ENCODE assay signal across 30 cellular contexts in genomic region chr1:39649786-39650185, GRCh38. TPM values are rescaled to one million over a fixed set of nuclear protein-coding genes. Genes with fewer than 3 reads are reported as not detected.
"Had no signal": no experiment of that assay in that cellular context is flagged by ENCODE, and none has a peak within 500 bp of the region (broad histone marks: within the 10 kb centered on the region; RNA-seq: fewer than 3 reads in every experiment).

No MANE protein-coding gene starts in this region.

- H3K36me3 Mint-ChIP-seq: naive thymus-derived CD8-positive, alpha-beta T cell; natural killer cell treated with Interleukin-12 subunit alpha and Interleukin-12 subunit beta and Interleukin-15 and Interleukin-18, amount 100 ng/mL, for 72 hours; neural progenitor cell; stimulated activated effector memory CD8-positive, alpha-beta T cell treated with anti-CD3 and anti-CD28 coated beads, Interleukin-12 subunit alpha, Interleukin-12 subunit beta, amount 100 ng/mL, for 72 hours had no signal

- H3K27ac Mint-ChIP-seq: naive thymus-derived CD8-positive, alpha-beta T cell; natural killer cell treated with Interleukin-12 subunit alpha and Interleukin-12 subunit beta and Interleukin-15 and Interleukin-18, amount 100 ng/mL, for 72 hours; neural progenitor cell; progenitor cell of endocrine pancreas; stimulated activated effector memory CD8-positive, alpha-beta T cell treated with anti-CD3 and anti-CD28 coated beads, Interleukin-12 subunit alpha, Interleukin-12 subunit beta, amount 100 ng/mL, for 72 hours; stimulated activated naive B cell treated with anti-CD40 and anti-IgM and Interleukin-4, amounts not matched to agents 10 μg/mL and 1 μg/mL and 100 μg/mL, for 72 hours; stimulated activated naive CD8-positive, alpha-beta T cell treated with anti-CD3 and anti-CD28 coated beads, Interleukin-15, Interleukin-2, amounts not matched to agents 100 ng/mL and 50 ng/mL, for 24 hours had no signal

- H3K27ac ChIP-seq: neural progenitor cell, ovary, parathyroid adenoma, psoas muscle, right lobe of liver, sigmoid colon, stomach, thoracic aorta, thyroid gland, upper lobe of left lung had no signal

- FAIRE-seq: small intestine, urothelium cell line had no signal

- DNase-seq: naive thymus-derived CD8-positive, alpha-beta T cell; occipital lobe; ovary; psoas muscle; right lobe of liver; sigmoid colon; small intestine; stimulated activated CD4-positive, alpha-beta T cell treated with anti-CD3 and anti-CD28 coated beads, Interleukin-15, amount 100 ng/mL, for 24 hours; stimulated activated CD4-positive, alpha-beta T cell treated with anti-CD3 and anti-CD28 coated beads, Interleukin-2, amount 100 ng/mL, for 24 hours; stimulated activated CD4-positive, alpha-beta T cell treated with anti-CD3 and anti-CD28 coated beads, Interleukin-2, amount 100 ng/mL, for 48 hours; stimulated activated CD4-positive, alpha-beta T cell treated with anti-CD3 and anti-CD28 coated beads, Interleukin-4, amount 100 ng/mL, for 24 hours; stimulated activated naive B cell treated with anti-CD40 and anti-IgM and Interleukin-4, amounts not matched to agents 10 μg/mL and 1 μg/mL and 100 μg/mL, for 72 hours; stimulated activated naive CD4-positive, alpha-beta T cell treated with Interleukin-2 at 50 U/mL for 16 hours; stomach; thyroid gland; trophoblast cell; upper lobe of left lung had no signal

- ATAC-seq: naive thymus-derived CD8-positive, alpha-beta T cell; natural killer cell treated with Interleukin-12 subunit alpha and Interleukin-12 subunit beta and Interleukin-15 and Interleukin-18, amount 100 ng/mL, for 72 hours; psoas muscle; right cardiac atrium; right lobe of liver; stimulated activated effector memory CD8-positive, alpha-beta T cell treated with anti-CD3 and anti-CD28 coated beads, Interleukin-12 subunit alpha, Interleukin-12 subunit beta, amount 100 ng/mL, for 72 hours; stimulated activated naive B cell treated with anti-CD40 and anti-IgM and Interleukin-4, amounts not matched to agents 10 μg/mL and 1 μg/mL and 100 μg/mL, for 72 hours had no signal

- H3K27me3 ChIP-seq: ovary, right lobe of liver, thyroid gland, tibial nerve, upper lobe of left lung had no signal

- H3K4me3 Mint-ChIP-seq: naive thymus-derived CD8-positive, alpha-beta T cell; natural killer cell treated with Interleukin-12 subunit alpha and Interleukin-12 subunit beta and Interleukin-15 and Interleukin-18, amount 100 ng/mL, for 72 hours; neural progenitor cell; stimulated activated effector memory CD8-positive, alpha-beta T cell treated with anti-CD3 and anti-CD28 coated beads, Interleukin-12 subunit alpha, Interleukin-12 subunit beta, amount 100 ng/mL, for 72 hours; stimulated activated naive B cell treated with anti-CD40 and anti-IgM and Interleukin-4, amounts not matched to agents 10 μg/mL and 1 μg/mL and 100 μg/mL, for 72 hours; stimulated activated naive CD8-positive, alpha-beta T cell treated with anti-CD3 and anti-CD28 coated beads, Interleukin-15, Interleukin-2, amounts not matched to agents 100 ng/mL and 50 ng/mL, for 24 hours had no signal

- H3K9me3 ChIP-seq: ovary, psoas muscle, right lobe of liver, sigmoid colon, stomach, thoracic aorta, thyroid gland, tibial nerve, upper lobe of left lung had no signal

- H3K9me3 Mint-ChIP-seq: naive thymus-derived CD8-positive, alpha-beta T cell; natural killer cell treated with Interleukin-12 subunit alpha and Interleukin-12 subunit beta and Interleukin-15 and Interleukin-18, amount 100 ng/mL, for 72 hours; neural progenitor cell; stimulated activated effector memory CD8-positive, alpha-beta T cell treated with anti-CD3 and anti-CD28 coated beads, Interleukin-12 subunit alpha, Interleukin-12 subunit beta, amount 100 ng/mL, for 72 hours; stimulated activated naive B cell treated with anti-CD40 and anti-IgM and Interleukin-4, amounts not matched to agents 10 μg/mL and 1 μg/mL and 100 μg/mL, for 72 hours; stimulated activated naive CD8-positive, alpha-beta T cell treated with anti-CD3 and anti-CD28 coated beads, Interleukin-15, Interleukin-2, amounts not matched to agents 100 ng/mL and 50 ng/mL, for 24 hours had no signal

- H3K4me3 ChIP-seq: neural progenitor cell, ovary, psoas muscle, right lobe of liver, sigmoid colon, stomach, thoracic aorta, thyroid gland, tibial nerve, upper lobe of left lung had no signal

- H3K4me1 ChIP-seq: neural progenitor cell, parathyroid adenoma, right lobe of liver, thyroid gland had no signal

- H3K36me3 ChIP-seq: neural progenitor cell, ovary, right lobe of liver, sigmoid colon, stomach, thoracic aorta, thyroid gland, tibial nerve, upper lobe of left lung had no signal

RNA-seq across cellular contexts. Expression of gene HEYL, which starts 10.3 kb away (rescaled TPM):
- total RNA-seq: natural killer cell treated with Interleukin-12 subunit alpha and Interleukin-12 subunit beta and Interleukin-15 and Interleukin-18, amount 100 ng/mL, for 72 hours had no signal

RNA-seq across cellular contexts. Expression of gene NT5C1A, which starts 22.1 kb away (rescaled TPM):
- total RNA-seq: osteoblast, progenitor cell of endocrine pancreas, right lobe of liver, sigmoid colon, subcutaneous adipose tissue, ureter had no signal

RNA-seq across cellular contexts. Expression of gene HPCAL4, which starts 41.4 kb away (rescaled TPM):
- total RNA-seq: osteoblast, progenitor cell of endocrine pancreas, right lobe of liver, subcutaneous adipose tissue, tibial nerve, ureter had no signal
